Comparison of ENCODE assay signal across 8 cellular contexts in genomic region chr11:60951909-60952741, GRCh38. TPM values are rescaled to one million over a fixed set of nuclear protein-coding genes. Genes with fewer than 3 reads are reported as not detected.
DNase-seq lines count a peak whose midpoint lies in the region; ATAC-seq and TF ChIP-seq lines count a peak whose summit lies in the region.

SLC15A3 (minus strand) TSS chr11:60952176; CDS start chr11:60951551, 625 bp downstream.

- H3K27me3 ChIP-seq in kidney epithelial cell (ENCODE audit: control insufficient read depth, insufficient read depth, low read length), result peaks cover 24% of the 10 kb centered on the region

- in situ Hi-C loops in T47D (cut with HindIII; ENCODE audit: low pct_unique_long_range_greater_than_20kb, low sequenced_read_pairs), result no loop called here

- H3K4me3 ChIP-seq in kidney epithelial cell (ENCODE audit: low read depth, low read length), result peak within 1 kb of the TSS; percentile 8

- no peaks in the 10 kb centered on the region for H3K36me3 ChIP-seq in kidney epithelial cell (ENCODE audit: control insufficient read depth, insufficient read depth, low read length)

- peak; percentile 15 for DNase-seq in NCI-H2029 (lab: John Stamatoyannopoulos, UW)
- no peak for DNase-seq in NCI-H2029 treated with DMSO at 0.1 percent for 48 hours (lab: John Stamatoyannopoulos, UW)
- DNase-seq in OCI-M1 (lab: John Stamatoyannopoulos, UW), result peak; percentile 66
- DNase-seq in T47D (ENCODE audit: low read depth in 1 of 2, low spot score in 1 of 2), result peak; percentile 56 to 61
- no peak for DNase-seq in kidney epithelial cell (ENCODE audit: low read depth)
- DNase-seq in stimulated activated CD4-positive, alpha-beta T cell treated with anti-CD3 and anti-CD28 coated beads, Interleukin-4, amount 100 ng/mL, for 1 hour, result peak; percentile 19
- DNase-seq in GOT3 (lab: John Stamatoyannopoulos, UW), result no peak

- ATAC-seq in HG02798 (IDR thresholded peaks at IDR 0.05; ENCODE audit: poor library complexity, unreplicated experiment), result peak; percentile 73

- TF ChIP-seq CTCF in kidney epithelial cell (IDR thresholded peaks at IDR 0.05; ENCODE audit: insufficient read depth, low read length, poor library complexity, severe bottlenecking), result no peak

RNA-seq across cellular contexts. Expression of gene SLC15A3, which starts in this region (rescaled TPM):
- 2.3 and 2.4 TPM in 2 replicates for total RNA-seq in kidney epithelial cell

Comparison
In these comparisons a context has a peak if more than half of its experiments do, and no peak if none do; other contexts are left out.
1. DNase-seq: peak in NCI-H2029 (single experiment), OCI-M1 (single experiment), T47D (2 of 2) and stimulated activated CD4-positive, alpha-beta T cell treated with anti-CD3 and anti-CD28 coated beads, Interleukin-4, amount 100 ng/mL, for 1 hour (single experiment); none in NCI-H2029 treated with DMSO at 0.1 percent for 48 hours (single experiment), kidney epithelial cell (single experiment) and GOT3 (single experiment).